In genomic region chr7:116940689-116941088, GRCh38 we compare ENCODE assay signal across 2 cellular contexts.
TF ChIP-seq lines count a peak whose summit lies in the region.

No MANE protein-coding gene starts in this region.

TF ChIP-seq in IMR-90, 13 proteins besides CTCF, POLR2A, EP300 and RAD21:
- no peak for TF ChIP-seq BHLHE40 (IDR thresholded peaks at IDR 0.05; ENCODE audit: low read depth, low read length)

TF ChIP-seq in endothelial cell of umbilical vein, 7 proteins besides CTCF, POLR2A, EP300 and RAD21:
- no peak for TF ChIP-seq MYC (IDR thresholded peaks at IDR 0.05; ENCODE audit: low read depth, low read length)
- TF ChIP-seq GATA2 (IDR thresholded peaks at IDR 0.05; ENCODE audit: insufficient read depth, insufficient read length, low read depth, low read length), result no peak
- no peak for TF ChIP-seq POLR2AphosphoS5 (IDR thresholded peaks at IDR 0.05; ENCODE audit: insufficient read depth, low read depth, low read length)
- no peak for TF ChIP-seq MAX (IDR thresholded peaks at IDR 0.05; ENCODE audit: insufficient read depth, insufficient read length)
- TF ChIP-seq FOS (IDR thresholded peaks at IDR 0.05; ENCODE audit: borderline replicate concordance, insufficient read depth, low read length), result no peak
- TF ChIP-seq JUN (IDR thresholded peaks at IDR 0.05; ENCODE audit: borderline replicate concordance, insufficient read depth, insufficient read length, low read depth), result no peak
- TF ChIP-seq EZH2 (IDR thresholded peaks at IDR 0.05; ENCODE audit: borderline replicate concordance, low read depth, low read length, severe bottlenecking), result no peak
TF ChIP-seq in endothelial cell of umbilical vein: peak in this region for 0.
